In the genomic region with DNA sequence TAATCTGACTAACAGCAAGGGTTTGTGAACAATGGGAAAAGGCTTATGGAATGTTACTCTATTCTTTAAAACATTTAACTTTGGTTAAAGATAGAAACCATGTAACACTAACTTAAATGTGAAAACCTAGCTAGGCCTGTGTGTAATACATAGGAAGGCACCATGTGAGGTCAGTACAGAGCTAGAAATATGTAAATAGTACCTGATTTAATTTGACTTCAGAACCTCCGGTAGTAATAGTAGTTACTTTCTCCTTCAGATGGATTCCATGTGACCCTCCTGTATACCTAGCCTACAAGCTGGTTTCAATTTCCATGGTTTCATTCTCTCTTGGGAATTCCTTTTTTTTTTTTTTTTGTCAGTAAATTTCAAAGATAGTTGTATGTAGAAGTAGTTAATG, we compare ENCODE assay signal across 8 cellular contexts. TPM values are rescaled to one million over a fixed set of nuclear protein-coding genes. Genes with fewer than 3 reads are reported as not detected.
DNase-seq lines count a peak whose midpoint lies in the region; ATAC-seq and TF ChIP-seq lines count a peak whose summit lies in the region.

No MANE protein-coding gene starts in this region.

- peak overlapping the region; percentile 14 for H2AFZ ChIP-seq in ACC112 (ENCODE audit: low read length, unreplicated experiment)
- H2AFZ ChIP-seq in SK-N-SH (ENCODE audit: low read depth) = no peak overlapping the region

- H3K9ac ChIP-seq in SK-N-SH = peak overlapping the region; percentile 96

- CTCF ChIA-PET in GM10248 (lab: Yijun Ruan, JAX) = interaction anchor here (0.8 to 4.2 kb wide), 23 partner anchors 10 to 260 kb away, joined by 3 to 33 read pairs (median 3); no protein-coding TSS in a partner anchor
- CTCF ChIA-PET in SK-N-SH (lab: Yijun Ruan, JAX) = interaction anchor here (1.0 to 2.5 kb wide), 9 partner anchors 9 to 256 kb away, joined by 3 to 9 read pairs (median 3); no protein-coding TSS in a partner anchor

- DNase-seq in GM10248 (ENCODE audit: extremely low spot score) (peak; percentile 66), HFFc6 (peak; percentile 71), M059J (ENCODE audit: low read depth) (peak; percentile 76), SK-N-SH (peak; percentile 59), epithelial cell of prostate (ENCODE audit: low read depth, low spot score) (peak; percentile 24), naive B cell (peak; percentile 43), activated gamma-delta T cell (lab: John Stamatoyannopoulos, UW) (no peak)

- H3K79me2 ChIP-seq in ACC112 (ENCODE audit: control insufficient read depth, insufficient read depth, low read length, unreplicated experiment) = peaks cover 64% of the 10 kb centered on the region
- peaks cover 64% of the 10 kb centered on the region for H3K79me2 ChIP-seq in SK-N-SH (ENCODE audit: insufficient read depth)

- H3K4me1 ChIP-seq in ACC112 (ENCODE audit: control insufficient read depth, insufficient read depth, low read length, unreplicated experiment) = peaks cover 12% of the 10 kb centered on the region
- peaks cover 0 to 6% of the 10 kb centered on the region in 2 experiments; a peak in 2 of 4 replicates for H3K4me1 ChIP-seq in SK-N-SH (ENCODE audit: control insufficient read depth in 1 of 2, insufficient read depth in 2 of 2, low read depth in 1 of 2, low read length in 1 of 2)

- H3K36me3 Mint-ChIP-seq in HFFc6 (ENCODE audit: low read depth) (peaks cover 16% of the 10 kb centered on the region; the same call in 1 of the 2 replicates), naive B cell (peaks cover 0 to 4% of the 10 kb centered on the region in 2 donors)

- POLR2A ChIA-PET in GM10248 (lab: Yijun Ruan, JAX) (interaction anchor here (0.5 to 0.8 kb wide), 3 partner anchors 15 to 527 kb away, joined by 5 to 10 read pairs (median 7); no protein-coding TSS in a partner anchor), SK-N-SH (lab: Yijun Ruan, JAX) (interaction anchor here (0.6 to 0.9 kb wide), 3 partner anchors 99 to 223 kb away, joined by 3 to 5 read pairs (median 3); no protein-coding TSS in a partner anchor)

- H3F3A ChIP-seq in SK-N-SH (replicated peaks; ENCODE audit: insufficient read depth) = peaks cover 29% of the 10 kb centered on the region

- H3K4me1 Mint-ChIP-seq in HFFc6 (ENCODE audit: low read depth) (peaks cover 36% of the 10 kb centered on the region), naive B cell (peaks cover 31 to 62% (median 45%) of the 10 kb centered on the region in 3 donors)

- H3K9me3 Mint-ChIP-seq in HFFc6 (no peaks in the 10 kb centered on the region), naive B cell (no peaks in the 10 kb centered on the region)

- H3K4me3 ChIP-seq in ACC112 (ENCODE audit: low read depth, low read length) (peak overlapping the region; percentile 100), SK-N-SH (ENCODE audit: low read depth in 2 of 2, low read length in 1 of 2) (peak overlapping the region; percentile 86 to 87)

- peaks cover 24% of the 10 kb centered on the region for H4K20me1 ChIP-seq in SK-N-SH (ENCODE audit: insufficient read depth)

- H3K27me3 ChIP-seq in ACC112 (ENCODE audit: insufficient read depth, low read length) (no peaks in the 10 kb centered on the region), SK-N-SH (ENCODE audit: insufficient read depth) (no peaks in the 10 kb centered on the region)

- 10% methylated on average over 1 of the region's 1 CpG for WGBS in SK-N-SH (ENCODE audit: low lambda C conversion rate)

- no peaks in the 10 kb centered on the region for H3K9me2 ChIP-seq in SK-N-SH

- peak; percentile 65 to 66 for ATAC-seq in naive B cell (ENCODE audit: low read depth in 2 of 2)

- no peaks in the 10 kb centered on the region for H3K27me3 Mint-ChIP-seq in HFFc6 (ENCODE audit: insufficient read depth)
- no peaks in the 10 kb centered on the region for H3K27me3 Mint-ChIP-seq in naive B cell

- peaks cover 6% of the 10 kb centered on the region; the same call in 1 of the 2 replicates for H3K9me3 ChIP-seq in SK-N-SH

- TF ChIP-seq EP300 in SK-N-SH (IDR thresholded peaks at IDR 0.05; ENCODE audit: borderline replicate concordance in 1 of 2, low read depth in 1 of 2, low read length in 1 of 2) = no peak

- H3K27ac ChIP-seq in ACC112 (ENCODE audit: low read depth, low read length) = peak overlapping the region; percentile 86
- peak overlapping the region; percentile 78 to 91 for H3K27ac ChIP-seq in SK-N-SH (ENCODE audit: low read depth in 2 of 2, low read length in 1 of 2)
- H3K27ac ChIP-seq in epithelial cell of prostate = peak overlapping the region; percentile 70

- peak overlapping the region; percentile 75 for H3K4me2 ChIP-seq in SK-N-SH

- H3K4me3 Mint-ChIP-seq in HFFc6 (peak overlapping the region; percentile 97), naive B cell (peak overlapping the region; percentile 89 to 100 (median 96))

- peak; percentile 56 for TF ChIP-seq CTCF in GM10248 (IDR thresholded peaks at IDR 0.05; ENCODE audit: control extremely low read depth, extremely low read depth, low read depth, missing control alignments)
- peak; percentile 71 for TF ChIP-seq CTCF in HFFc6 (IDR thresholded peaks at IDR 0.05)
- peak; percentile 69 for TF ChIP-seq CTCF in SK-N-SH (IDR thresholded peaks at IDR 0.05)

- peak; percentile 68 for TF ChIP-seq RAD21 in SK-N-SH (IDR thresholded peaks at IDR 0.05; ENCODE audit: low read length)

- H3K27ac Mint-ChIP-seq in HFFc6 (peak overlapping the region; percentile 91), naive B cell (peak overlapping the region; percentile 89 to 97 (median 94))

- H3K36me3 ChIP-seq in ACC112 (ENCODE audit: insufficient read depth, low read length) (peaks cover 15% of the 10 kb centered on the region), SK-N-SH (replicated peaks in 1 of 2; ENCODE audit: control insufficient read depth in 1 of 2, insufficient read depth in 2 of 2, low read length in 1 of 2) (peaks cover 3 to 26% of the 10 kb centered on the region in 2 experiments)

TF ChIP-seq in SK-N-SH, 30 proteins besides CTCF, POLR2A, EP300 and RAD21:
- TF ChIP-seq TEAD4 (IDR thresholded peaks at IDR 0.05; ENCODE audit: borderline replicate concordance, insufficient read depth) (no peak), RXRA (IDR thresholded peaks at IDR 0.05; ENCODE audit: borderline replicate concordance, low read depth) (no peak), MXI1 (IDR thresholded peaks at IDR 0.05; ENCODE audit: low read depth, low read length) (peak; percentile 81), FOXJ3 (CRISPR knock-in tag; IDR thresholded peaks at IDR 0.05) (no peak)
- TF ChIP-seq, protein P1, sequence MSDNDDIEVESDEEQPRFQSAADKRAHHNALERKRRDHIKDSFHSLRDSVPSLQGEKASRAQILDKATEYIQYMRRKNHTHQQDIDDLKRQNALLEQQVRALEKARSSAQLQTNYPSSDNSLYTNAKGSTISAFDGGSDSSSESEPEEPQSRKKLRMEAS (IDR thresholded peaks at IDR 0.05; ENCODE audit: low read depth) = peak; percentile 51; the same call in 1 of the 2 replicates
- TF ChIP-seq, protein P2, sequence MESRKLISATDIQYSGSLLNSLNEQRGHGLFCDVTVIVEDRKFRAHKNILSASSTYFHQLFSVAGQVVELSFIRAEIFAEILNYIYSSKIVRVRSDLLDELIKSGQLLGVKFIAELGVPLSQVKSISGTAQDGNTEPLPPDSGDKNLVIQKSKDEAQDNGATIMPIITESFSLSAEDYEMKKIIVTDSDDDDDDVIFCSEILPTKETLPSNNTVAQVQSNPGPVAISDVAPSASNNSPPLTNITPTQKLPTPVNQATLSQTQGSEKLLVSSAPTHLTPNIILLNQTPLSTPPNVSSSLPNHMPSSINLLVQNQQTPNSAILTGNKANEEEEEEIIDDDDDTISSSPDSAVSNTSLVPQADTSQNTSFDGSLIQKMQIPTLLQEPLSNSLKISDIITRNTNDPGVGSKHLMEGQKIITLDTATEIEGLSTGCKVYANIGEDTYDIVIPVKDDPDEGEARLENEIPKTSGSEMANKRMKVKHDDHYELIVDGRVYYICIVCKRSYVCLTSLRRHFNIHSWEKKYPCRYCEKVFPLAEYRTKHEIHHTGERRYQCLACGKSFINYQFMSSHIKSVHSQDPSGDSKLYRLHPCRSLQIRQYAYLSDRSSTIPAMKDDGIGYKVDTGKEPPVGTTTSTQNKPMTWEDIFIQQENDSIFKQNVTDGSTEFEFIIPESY (IDR thresholded peaks at IDR 0.05; ENCODE audit: borderline replicate concordance, low read depth) = no peak
- TF ChIP-seq, protein P3, sequence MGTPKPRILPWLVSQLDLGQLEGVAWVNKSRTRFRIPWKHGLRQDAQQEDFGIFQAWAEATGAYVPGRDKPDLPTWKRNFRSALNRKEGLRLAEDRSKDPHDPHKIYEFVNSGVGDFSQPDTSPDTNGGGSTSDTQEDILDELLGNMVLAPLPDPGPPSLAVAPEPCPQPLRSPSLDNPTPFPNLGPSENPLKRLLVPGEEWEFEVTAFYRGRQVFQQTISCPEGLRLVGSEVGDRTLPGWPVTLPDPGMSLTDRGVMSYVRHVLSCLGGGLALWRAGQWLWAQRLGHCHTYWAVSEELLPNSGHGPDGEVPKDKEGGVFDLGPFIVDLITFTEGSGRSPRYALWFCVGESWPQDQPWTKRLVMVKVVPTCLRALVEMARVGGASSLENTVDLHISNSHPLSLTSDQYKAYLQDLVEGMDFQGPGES (IDR thresholded peaks at IDR 0.05; ENCODE audit: low read depth, low read length) = no peak
- TF ChIP-seq, protein P4, sequence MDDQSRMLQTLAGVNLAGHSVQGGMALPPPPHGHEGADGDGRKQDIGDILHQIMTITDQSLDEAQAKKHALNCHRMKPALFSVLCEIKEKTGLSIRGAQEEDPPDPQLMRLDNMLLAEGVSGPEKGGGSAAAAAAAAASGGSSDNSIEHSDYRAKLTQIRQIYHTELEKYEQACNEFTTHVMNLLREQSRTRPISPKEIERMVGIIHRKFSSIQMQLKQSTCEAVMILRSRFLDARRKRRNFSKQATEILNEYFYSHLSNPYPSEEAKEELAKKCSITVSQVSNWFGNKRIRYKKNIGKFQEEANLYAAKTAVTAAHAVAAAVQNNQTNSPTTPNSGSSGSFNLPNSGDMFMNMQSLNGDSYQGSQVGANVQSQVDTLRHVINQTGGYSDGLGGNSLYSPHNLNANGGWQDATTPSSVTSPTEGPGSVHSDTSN (IDR thresholded peaks at IDR 0.05) = no peak
- TF ChIP-seq, protein P5, sequence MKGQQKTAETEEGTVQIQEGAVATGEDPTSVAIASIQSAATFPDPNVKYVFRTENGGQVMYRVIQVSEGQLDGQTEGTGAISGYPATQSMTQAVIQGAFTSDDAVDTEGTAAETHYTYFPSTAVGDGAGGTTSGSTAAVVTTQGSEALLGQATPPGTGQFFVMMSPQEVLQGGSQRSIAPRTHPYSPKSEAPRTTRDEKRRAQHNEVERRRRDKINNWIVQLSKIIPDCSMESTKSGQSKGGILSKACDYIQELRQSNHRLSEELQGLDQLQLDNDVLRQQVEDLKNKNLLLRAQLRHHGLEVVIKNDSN (IDR thresholded peaks at IDR 0.05; ENCODE audit: borderline replicate concordance, low read depth) = no peak

RNA-seq across cellular contexts. Expression of a gene that starts 1.3 kb away (rescaled TPM):
- 10 to 100 TPM; 12.5 to 17.1 (median 14.0) TPM for total RNA-seq in HFFc6 (2021; fragmentation: NEBNext Ultra II Directional; extraction: Animal tissue kit (Norgen Biotek cat#: 25700))
- 17.7 and 23.6 TPM in 2 replicates for total RNA-seq in M059J (2014; rRNA removed; shearing (Covaris generic))
- polyA plus RNA-seq in SK-N-SH (2012; rRNA removed) = 11.9 and 15.3 TPM in 2 replicates
- 16.1 and 16.2 TPM in 2 replicates for polyA plus RNA-seq in SK-N-SH (2012; cell fraction: cytosol; rRNA removed)
- 6.3 and 12.7 TPM in 2 replicates for polyA plus RNA-seq in SK-N-SH (2012; cell fraction: nucleus; rRNA removed)
- 100 to 1,000 TPM in 3 of 6 donors, 10 to 100 TPM in 3; 83.6 to 146 (median 97.7) TPM for polyA plus RNA-seq in naive B cell (ENCODE audit: low read depth in 6 of 6)
